23 cellular contexts compared by ENCODE assay signal in the genomic region with DNA sequence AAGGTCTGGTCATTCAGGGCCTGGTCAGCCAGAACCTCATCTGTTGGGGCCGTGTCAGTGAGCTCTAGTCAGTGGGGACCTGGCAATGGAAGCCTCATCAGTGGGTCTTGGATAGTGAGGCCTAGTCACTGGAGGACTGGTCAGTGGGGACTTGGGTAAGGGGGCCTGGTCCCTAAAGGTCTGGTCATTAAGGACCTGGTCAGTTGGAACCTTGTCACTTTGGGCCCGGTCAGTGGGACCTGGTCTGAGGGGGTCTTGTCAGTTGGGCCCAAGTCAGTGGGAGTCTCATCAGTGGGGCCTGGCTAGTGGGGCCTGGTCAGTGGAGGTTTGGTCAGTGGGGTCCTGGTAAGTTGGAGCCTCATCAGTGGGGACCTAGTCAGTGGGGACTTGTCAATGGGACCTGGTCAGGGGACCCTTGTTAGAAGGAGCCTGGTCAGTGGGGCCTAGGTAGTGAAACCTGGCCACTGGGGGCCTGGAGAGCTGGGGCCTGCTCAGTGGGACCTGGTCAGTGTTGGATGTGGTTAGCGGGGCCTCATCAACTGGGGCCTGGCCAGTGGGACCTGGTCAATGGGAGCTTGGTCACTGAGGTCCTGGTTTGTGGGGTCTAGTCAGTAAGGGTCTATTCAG. TPM values are rescaled to one million over a fixed set of nuclear protein-coding genes. Genes with fewer than 3 reads are reported as not detected.
DNase-seq lines count a peak whose midpoint lies in the region; TF ChIP-seq lines count a peak whose summit lies in the region.
"Had no signal": no experiment of that assay in that cellular context is flagged by ENCODE, and none has a peak within 500 bp of the region (broad histone marks: within the 10 kb centered on the region; RNA-seq: fewer than 3 reads in every experiment).

No MANE protein-coding gene starts in this region.

- no peak for TF ChIP-seq POLR2A in stomach (IDR thresholded peaks at IDR 0.05)

- POLR2A ChIA-PET in HEK293 (lab: Yijun Ruan, JAX), result no interaction called here

- H3K27me3 ChIP-seq in stomach, result no peaks in the 10 kb centered on the region
- H3K27me3 ChIP-seq: BLaER1 treated with 17β-estradiol and CSF1 and Interleukin-3, amounts not matched to agents 10 nM and 100 nM had no signal

- peak; percentile 34 for DNase-seq in activated CD8-positive, alpha-beta memory T cell treated with anti-CD3 and anti-CD28 coated beads, Interleukin-2, amount 50 U/mL, for 48 hours
- DNase-seq in activated CD8-positive, alpha-beta memory T cell treated with anti-CD3 and anti-CD28 coated beads, Interleukin-2, amount 50 U/mL, for 4 hours, result no peak
- DNase-seq in iPS-NIHi11 (ENCODE audit: low spot score), result peak; percentile 3
- peak; percentile 16 for DNase-seq in stomach
- DNase-seq in SKM-1 treated with dmso at 0.1 percent for 144 hours (lab: John Stamatoyannopoulos, UW; ENCODE audit: unreplicated experiment), result no peak
- DNase-seq in chondrocyte (ENCODE audit: low spot score), result no peak
- DNase-seq in HuH-7 (ENCODE audit: low spot score), result no peak
- DNase-seq: 8988T; CD4-positive, alpha-beta memory T cell; DMS153; NCI-H1105; NCI-H146; NCI-H2029; NCI-H226; NCI-H510A treated with DMSO at 0.1 percent for 48 hours; NCI-H748 treated with DMSO at 0.1 percent for 48 hours; SHP77 treated with DMSO at 0.1 percent for 48 hours had no signal

- H3K36me3 Mint-ChIP-seq in chondrocyte (ENCODE audit: low read depth), result no peaks in the 10 kb centered on the region
- H3K36me3 Mint-ChIP-seq: CD4-positive, alpha-beta memory T cell had no signal

- intact Hi-C loops in stomach (cut with DNase I; ENCODE audit: low total_unique reads), result no loop called here

- H3K4me1 ChIP-seq in HEK293 (ENCODE audit: control insufficient read depth, insufficient read depth, low read length) (no peaks in the 10 kb centered on the region), stomach (no peaks in the 10 kb centered on the region)
- H3K4me1 ChIP-seq: HAP-1 had no signal

- peaks cover 3% of the 10 kb centered on the region for H3K27me3 Mint-ChIP-seq in chondrocyte (ENCODE audit: low read depth)
- H3K27me3 Mint-ChIP-seq: CD4-positive, alpha-beta memory T cell had no signal

- no peak for TF ChIP-seq EP300 in stomach (IDR thresholded peaks at IDR 0.05)

- H3K27ac ChIP-seq in HEK293 (ENCODE audit: extremely low read depth, low read depth, low read length), result no peak overlapping the region
- H3K27ac ChIP-seq in stomach, result no peak overlapping the region
- H3K27ac ChIP-seq: BLaER1 treated with 17β-estradiol and CSF1 and Interleukin-3, amounts not matched to agents 10 nM and 100 nM; KMS-11; RWPE1 had no signal

- H3K36me3 ChIP-seq in HEK293 (ENCODE audit: control insufficient read depth in 2 of 2, insufficient read depth in 1 of 2, low read length in 2 of 2) (no peaks in the 10 kb centered on the region), stomach (no peaks in the 10 kb centered on the region)
- H3K36me3 ChIP-seq: BLaER1 treated with 17β-estradiol and CSF1 and Interleukin-3, amounts not matched to agents 10 nM and 100 nM; HAP-1 had no signal

- WGBS in stomach, 5 donors, result 95 to 100% (median 99%) methylated on average over 3 of the region's 3 CpGs

- no peaks in the 10 kb centered on the region for H3K9me3 ChIP-seq in HEK293 (ENCODE audit: control insufficient read depth, insufficient read depth, low read depth, low read length)
- no peaks in the 10 kb centered on the region for H3K9me3 ChIP-seq in stomach
- H3K9me3 ChIP-seq: BLaER1 treated with 17β-estradiol and CSF1 and Interleukin-3, amounts not matched to agents 10 nM and 100 nM; HAP-1 had no signal

- CTCF ChIA-PET in HEK293 (lab: Yijun Ruan, JAX), result no interaction called here

- no peaks in the 10 kb centered on the region for H3K4me1 Mint-ChIP-seq in chondrocyte (ENCODE audit: low read depth)
- H3K4me1 Mint-ChIP-seq: CD4-positive, alpha-beta memory T cell; GM23338 had no signal

- H3K9me3 Mint-ChIP-seq in chondrocyte (ENCODE audit: low read depth), result no peaks in the 10 kb centered on the region
- H3K9me3 Mint-ChIP-seq: CD4-positive, alpha-beta memory T cell had no signal

- TF ChIP-seq CTCF in HEK293 (tag by site-specific recombination; IDR thresholded peaks at IDR 0.05), result no peak
- TF ChIP-seq CTCF in stomach (IDR thresholded peaks at IDR 0.05), result no peak
- TF ChIP-seq CTCF in chondrocyte (IDR thresholded peaks at IDR 0.05), result no peak

- H3K4me3 ChIP-seq in HEK293 (ENCODE audit: low read depth, low read length) (no peak overlapping the region), stomach (no peak overlapping the region)
- H3K4me3 ChIP-seq: BLaER1 treated with 17β-estradiol and CSF1 and Interleukin-3, amounts not matched to agents 10 nM and 100 nM; GM23338; HAP-1 had no signal

- no peak overlapping the region for H3K27ac Mint-ChIP-seq in chondrocyte (ENCODE audit: unreplicated experiment)
- H3K27ac Mint-ChIP-seq: CD4-positive, alpha-beta memory T cell; GM23338 had no signal

- no peak overlapping the region for H3K4me3 Mint-ChIP-seq in chondrocyte (ENCODE audit: unreplicated experiment)
- H3K4me3 Mint-ChIP-seq: CD4-positive, alpha-beta memory T cell; GM23338 had no signal

TF ChIP-seq in HEK293, 187 proteins besides CTCF, POLR2A, EP300 and RAD21:
- TF ChIP-seq GLI4 (tag by site-specific recombination; IDR thresholded peaks at IDR 0.05) (no peak), BCL11B (tag by site-specific recombination; IDR thresholded peaks at IDR 0.05; ENCODE audit: low read depth) (peak; percentile 53; the same call in 1 of the 2 replicates)

RNA-seq across cellular contexts. Expression of a gene that starts 43.7 kb away (rescaled TPM):
- 100 to 1,000 TPM; 167 to 609 (median 275) TPM for total RNA-seq in stomach
- 100 to 1,000 TPM; 185 to 475 (median 427) TPM for polyA plus RNA-seq in stomach
- total RNA-seq in chondrocyte, result 774 to 1,188 TPM (median 1,175 TPM) in 3 replicates

Comparison
In these comparisons a context has a peak if more than half of its experiments do, and no peak if none do; other contexts are left out.
1. DNase-seq: peak in activated CD8-positive, alpha-beta memory T cell treated with anti-CD3 and anti-CD28 coated beads, Interleukin-2, amount 50 U/mL, for 48 hours (single experiment), iPS-NIHi11 (single experiment) and stomach (single experiment); none in activated CD8-positive, alpha-beta memory T cell treated with anti-CD3 and anti-CD28 coated beads, Interleukin-2, amount 50 U/mL, for 4 hours (single experiment), SKM-1 treated with dmso at 0.1 percent for 144 hours (single experiment), chondrocyte (single experiment) and HuH-7 (single experiment).